ENCODE assay signal across 8 cellular contexts in the genomic region with DNA sequence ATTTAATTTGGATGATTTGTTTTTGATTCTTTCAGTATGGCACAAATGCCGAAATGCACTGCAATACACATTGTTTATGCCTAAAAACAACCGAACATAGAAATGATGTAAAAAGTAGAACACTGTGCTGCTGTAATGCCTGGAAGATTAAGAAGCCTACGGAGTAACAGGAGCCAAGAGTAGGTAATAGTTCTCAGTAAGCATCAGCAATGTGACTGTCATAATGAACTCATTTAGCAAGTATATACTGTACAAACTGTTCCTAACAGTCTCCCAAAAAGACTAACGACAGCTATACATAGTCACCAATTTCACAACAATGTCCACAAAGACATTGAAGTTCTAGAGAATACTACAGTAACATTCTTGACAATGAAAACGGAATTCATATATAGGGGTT. TPM values are rescaled to one million over a fixed set of nuclear protein-coding genes. Genes with fewer than 3 reads are reported as not detected.
"Had no signal": no experiment of that assay in that cellular context is flagged by ENCODE, and none has a peak within 500 bp of the region (broad histone marks: within the 10 kb centered on the region; RNA-seq: fewer than 3 reads in every experiment).

No MANE protein-coding gene starts in this region.

- H3K27ac Mint-ChIP-seq: HFFc6, IgD-negative memory B cell had no signal

- H3K9ac ChIP-seq: GM23248 had no signal

- H3K36me3 Mint-ChIP-seq: IgD-negative memory B cell had no signal

- H2AFZ ChIP-seq: GM23248 had no signal

- H3K9me3 Mint-ChIP-seq: HFFc6, IgD-negative memory B cell had no signal

- DNase-seq: GM23248, GOT3, H7, HFFc6 had no signal

- H3K9me3 ChIP-seq: HAP-1 had no signal

- H3K36me3 ChIP-seq: HAP-1 had no signal

- H3K4me3 Mint-ChIP-seq: HFFc6, IgD-negative memory B cell had no signal

- H3K27ac ChIP-seq: GM23248 had no signal

- H3K4me1 Mint-ChIP-seq: IgD-negative memory B cell had no signal

- H3K4me3 ChIP-seq: GM23248, HAP-1 had no signal

- H3K4me1 ChIP-seq: HAP-1 had no signal

- ATAC-seq: HCT116 had no signal

RNA-seq across cellular contexts. Expression of gene LAMB4, which starts 19.0 kb away (rescaled TPM):
- total RNA-seq: GM23248, H7, HT-29 had no signal
- polyA plus RNA-seq: IgD-negative memory B cell had no signal
